In genomic region chr9:126363847-126364671, GRCh38 we compare ENCODE assay signal across 17 cellular contexts. TPM values are rescaled to one million over a fixed set of nuclear protein-coding genes. Genes with fewer than 3 reads are reported as not detected.
A peak's percentile ranks its signal among the peaks of the same experiment; 100 is the strongest.
DNase-seq lines count a peak whose midpoint lies in the region; ATAC-seq and TF ChIP-seq lines count a peak whose summit lies in the region.
"Had no signal": no experiment of that assay in that cellular context is flagged by ENCODE, and none has a peak within 500 bp of the region (broad histone marks: within the 10 kb centered on the region; RNA-seq: fewer than 3 reads in every experiment).

No MANE protein-coding gene starts in this region.

- no peaks in the 10 kb centered on the region for H3K27me3 Mint-ChIP-seq in brain
- H3K27me3 Mint-ChIP-seq in naive thymus-derived CD8-positive, alpha-beta T cell = no peaks in the 10 kb centered on the region

- TF ChIP-seq POLR2A in sigmoid colon (IDR thresholded peaks at IDR 0.05) (no peak), thyroid gland (IDR thresholded peaks at IDR 0.05) (no peak)

- peaks cover 71% of the 10 kb centered on the region for H3K36me3 Mint-ChIP-seq in brain
- peaks cover 36 to 50% (median 39%) of the 10 kb centered on the region in 3 donors for H3K36me3 Mint-ChIP-seq in naive thymus-derived CD8-positive, alpha-beta T cell

- TF ChIP-seq CTCF in brain (conservative IDR thresholded peaks at IDR 0.05) (no peak), fibroblast of pulmonary artery (IDR thresholded peaks at IDR 0.05; ENCODE audit: low read length, missing control alignments) (no peak), sigmoid colon (IDR thresholded peaks at IDR 0.05) (no peak), thyroid gland (IDR thresholded peaks at IDR 0.05) (no peak)

- intact Hi-C loops in sigmoid colon (cut with DNase I) (no loop called here), thyroid gland (cut with DNase I) (no loop called here)

- no peak for TF ChIP-seq EP300 in sigmoid colon (IDR thresholded peaks at IDR 0.05)

- no peak for ATAC-seq in GM21619 (IDR thresholded peaks at IDR 0.05; ENCODE audit: unreplicated experiment)
- no peak for ATAC-seq in naive thymus-derived CD8-positive, alpha-beta T cell

- H3K4me1 ChIP-seq in sigmoid colon (peaks cover 0 to 35% (median 25%) of the 10 kb centered on the region in 4 donors), thyroid gland (no peaks in the 10 kb centered on the region)

- peak; percentile 79 for DNase-seq in DMS53 treated with DMSO at 0.1 percent for 48 hours (lab: John Stamatoyannopoulos, UW; ENCODE audit: unreplicated experiment)
- DNase-seq in fibroblast of pulmonary artery (ENCODE audit: low read depth) = peak; percentile 28
- no peak for DNase-seq in sigmoid colon
- no peak for DNase-seq in thyroid gland
- DNase-seq in naive thymus-derived CD8-positive, alpha-beta T cell = no peak
- no peak for DNase-seq in activated CD8-positive, alpha-beta memory T cell treated with anti-CD3 and anti-CD28 coated beads, Interleukin-2, amount 50 U/mL, for 48 hours
- DNase-seq: activated CD4-positive, alpha-beta T cell treated with anti-CD3 and anti-CD28 coated beads for 48 hours; activated T-cell treated with anti-CD3 and anti-CD28 coated beads, Interleukin-2, amount 50 U/mL, for 1 hour; cortex of kidney; MV-4-11; NCI-H748 treated with DMSO at 0.1 percent for 48 hours; SHP77 treated with DMSO at 0.1 percent for 48 hours; stimulated activated CD4-positive, alpha-beta T cell treated with anti-CD3 and anti-CD28 coated beads, Interleukin-1b, Interleukin-23, amount 100 ng/mL, for 48 hours; T-helper 9 cell; trophoblast cell had no signal

- no peaks in the 10 kb centered on the region for H3K27me3 ChIP-seq in sigmoid colon
- H3K27me3 ChIP-seq in thyroid gland = no peaks in the 10 kb centered on the region

- H3K4me3 ChIP-seq in fibroblast of pulmonary artery (replicated peaks; ENCODE audit: low read depth, low read length) (no peak overlapping the region), sigmoid colon (no peak overlapping the region), thyroid gland (replicated peaks in 1 of 3) (no peak overlapping the region)

- H3K36me3 ChIP-seq in sigmoid colon = no peaks in the 10 kb centered on the region
- H3K36me3 ChIP-seq in thyroid gland = no peaks in the 10 kb centered on the region

- H3K4me3 Mint-ChIP-seq in brain = no peak overlapping the region
- H3K4me3 Mint-ChIP-seq in naive thymus-derived CD8-positive, alpha-beta T cell = no peak overlapping the region

- H3K9me3 Mint-ChIP-seq in brain = peaks cover 39 to 55% (median 48%) of the 10 kb centered on the region in 5 experiments
- peaks cover 8 to 37% (median 30%) of the 10 kb centered on the region in 9 donors for H3K9me3 Mint-ChIP-seq in naive thymus-derived CD8-positive, alpha-beta T cell

- peaks cover 32% of the 10 kb centered on the region for H3K4me1 Mint-ChIP-seq in brain
- peaks cover 2 to 28% (median 16%) of the 10 kb centered on the region in 4 donors for H3K4me1 Mint-ChIP-seq in naive thymus-derived CD8-positive, alpha-beta T cell

- H3K9me3 ChIP-seq in sigmoid colon (peaks cover 0 to 4% (median 0%) of the 10 kb centered on the region in 4 donors), thyroid gland (no peaks in the 10 kb centered on the region)

- POLR2A ChIA-PET in naive thymus-derived CD8-positive, alpha-beta T cell (lab: Charles Lee) = no interaction called here

- WGBS in sigmoid colon, 2 donors = 31 to 69% methylated on average over 8 of the region's 8 CpGs
- 93 to 96% methylated on average over 8 of the region's 8 CpGs for WGBS in thyroid gland, 2 donors

- H3K27ac ChIP-seq in sigmoid colon (peak overlapping the region; percentile 15 to 56 (median 25)), thyroid gland (no peak overlapping the region)

- H3K27ac Mint-ChIP-seq in brain = peak overlapping the region in 3 of 5 experiments; percentile 11 to 88 (median 67)
- H3K27ac Mint-ChIP-seq in naive thymus-derived CD8-positive, alpha-beta T cell = peak overlapping the region in 4 of 10 donors; percentile 9 to 63 (median 10)

RNA-seq across cellular contexts. Expression of gene MVB12B, which starts 37.4 kb away (rescaled TPM):
- 42.1 TPM for polyA plus RNA-seq in brain (ENCODE audit: insufficient read depth, low read depth, low replicate concordance)
- 10 to 100 TPM; 12.2 to 14.4 (median 13.3) TPM for total RNA-seq in sigmoid colon
- polyA plus RNA-seq in sigmoid colon = 1 to 10 TPM; 5.1 to 8.9 (median 6.0) TPM
- 10 to 100 TPM; 13.4 to 19.3 (median 15.5) TPM for total RNA-seq in thyroid gland
- 10 to 100 TPM; 26.9 to 28.6 TPM for total RNA-seq in naive thymus-derived CD8-positive, alpha-beta T cell
- 10 to 100 TPM in 1 of 3 donors, 1 to 10 TPM in 2; 7.2 to 12.5 (median 8.0) TPM for polyA plus RNA-seq in naive thymus-derived CD8-positive, alpha-beta T cell

Comparison
In these comparisons a context has a peak if more than half of its experiments do, and no peak if none do; other contexts are left out.
1. DNase-seq: peak in DMS53 treated with DMSO at 0.1 percent for 48 hours (single experiment) and fibroblast of pulmonary artery (single experiment); none in sigmoid colon (single experiment), thyroid gland (0 of 2), naive thymus-derived CD8-positive, alpha-beta T cell (0 of 10) and activated CD8-positive, alpha-beta memory T cell treated with anti-CD3 and anti-CD28 coated beads, Interleukin-2, amount 50 U/mL, for 48 hours (single experiment).
2. H3K27ac ChIP-seq: peak in sigmoid colon (4 of 4); none in thyroid gland (0 of 3).